Comparison of ENCODE assay signal across 1 cellular context in the genomic region with DNA sequence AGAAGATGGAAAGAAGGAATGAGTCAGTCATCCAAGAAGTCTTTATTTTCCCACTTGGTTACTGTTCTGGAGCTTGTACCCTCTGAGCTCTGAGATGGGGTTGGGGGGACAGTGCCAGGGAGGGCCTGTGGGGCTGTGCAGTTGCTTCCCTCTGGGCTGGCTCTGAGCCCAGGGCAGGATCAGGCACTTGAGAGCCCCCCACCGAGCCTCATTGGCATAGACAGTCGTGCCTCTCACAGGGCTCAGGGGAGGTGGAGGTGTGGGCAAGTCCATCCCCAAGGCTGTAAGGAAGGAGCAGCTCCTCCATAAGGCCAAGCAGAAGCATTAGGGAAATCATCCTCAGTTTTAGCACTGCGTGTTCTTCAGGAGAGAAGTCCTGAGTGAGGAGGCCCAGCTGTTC.
TF ChIP-seq lines count a peak whose summit lies in the region.

No MANE protein-coding gene starts in this region.

TF ChIP-seq in H1, 55 proteins besides CTCF, POLR2A, EP300 and RAD21:
- TF ChIP-seq BRCA1 (IDR thresholded peaks at IDR 0.05; ENCODE audit: low read depth, low read length) (no peak), SP1 (IDR thresholded peaks at IDR 0.05; ENCODE audit: low read depth, low read length) (no peak)
